Comparison of ENCODE assay signal across 8 cellular contexts in the genomic region with DNA sequence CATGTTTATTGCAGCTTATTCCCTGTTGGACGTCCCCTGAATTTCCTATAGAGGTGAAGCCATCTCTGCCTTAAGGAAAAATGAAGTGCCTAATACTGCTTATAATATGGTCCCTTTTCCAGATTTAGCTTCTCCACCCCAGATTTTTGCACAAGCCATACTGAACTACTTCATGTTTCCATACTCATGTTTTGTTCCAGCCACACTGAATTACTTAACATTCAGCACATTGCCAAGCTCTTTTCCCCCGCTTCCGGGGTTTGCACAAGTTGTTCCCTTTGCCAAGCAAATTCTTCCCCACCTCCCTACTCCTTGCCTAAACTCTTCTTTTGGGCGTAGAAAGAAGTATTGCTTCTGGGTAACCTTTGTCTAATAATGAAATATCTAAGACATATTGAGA. TPM values are rescaled to one million over a fixed set of nuclear protein-coding genes. Genes with fewer than 3 reads are reported as not detected.
A peak's percentile ranks its signal among the peaks of the same experiment; 100 is the strongest.
DNase-seq lines count a peak whose midpoint lies in the region; ATAC-seq, FAIRE-seq and TF ChIP-seq lines count a peak whose summit lies in the region.

No MANE protein-coding gene starts in this region.

- no peak for TF ChIP-seq EP300 in GM12878 (IDR thresholded peaks at IDR 0.05; ENCODE audit: borderline replicate concordance in 1 of 2, control insufficient read depth in 1 of 2, low read depth in 2 of 2, low read length in 2 of 2)

- H2AFZ ChIP-seq in Loucy (ENCODE audit: low read length) (no peak overlapping the region), GM12878 (ENCODE audit: control insufficient read depth, low read depth, low read length) (peak overlapping the region; percentile 63)

- no peaks in the 10 kb centered on the region for H3K9me2 ChIP-seq in Loucy (replicated peaks; ENCODE audit: low read depth, low read length)

- H3K27me3 Mint-ChIP-seq in CD4-positive, alpha-beta T cell: no peaks in the 10 kb centered on the region
- H3K27me3 Mint-ChIP-seq in natural killer cell treated with Interleukin-12 subunit alpha and Interleukin-12 subunit beta and Interleukin-15 and Interleukin-18, amount 100 ng/mL, for 72 hours: no peaks in the 10 kb centered on the region

- POLR2A ChIA-PET in CD4-positive, alpha-beta T cell (lab: Charles Lee): interaction anchor here (1.0 to 1.7 kb wide), 4 partner anchors 12 to 280 kb away, joined by 3 to 4 read pairs (median 4); a partner anchor contains a TSS
- POLR2A ChIA-PET in GM12878 (lab: Charles Lee): interaction anchor here (0.6 to 3.8 kb wide), 5 partner anchors 49 to 151 kb away, joined by 3 to 22 read pairs (median 5); no protein-coding TSS in a partner anchor

- in situ Hi-C loops in GM12878 (cut with MboI): no loop called here

- peak overlapping the region; percentile 80 for H3K4me2 ChIP-seq in Loucy (ENCODE audit: low read depth, low read length, poor library complexity, severe bottlenecking)
- H3K4me2 ChIP-seq in GM12878 (ENCODE audit: control insufficient read depth, insufficient read depth): peak overlapping the region; percentile 97

- SMC1A ChIA-PET in GM12878 (lab: Charles Lee; ENCODE audit: uncharacterized antibody, unreplicated experiment): interaction anchor here (0.6 to 8.9 kb wide), 10 partner anchors 9 to 280 kb away, joined by 3 to 66 read pairs (median 4); a partner anchor contains a TSS

- H3K36me3 Mint-ChIP-seq in CD4-positive, alpha-beta T cell (ENCODE audit: low read depth): peaks cover 18% of the 10 kb centered on the region
- H3K36me3 Mint-ChIP-seq in natural killer cell treated with Interleukin-12 subunit alpha and Interleukin-12 subunit beta and Interleukin-15 and Interleukin-18, amount 100 ng/mL, for 72 hours: no peaks in the 10 kb centered on the region

- RAD21 ChIA-PET in GM12878 (lab: Charles Lee; ENCODE audit: unreplicated experiment): interaction anchor here (0.7 to 2.7 kb wide), 5 partner anchors 49 to 126 kb away, joined by 3 to 11 read pairs (median 4); no protein-coding TSS in a partner anchor

- peaks cover 48% of the 10 kb centered on the region for H3K79me2 ChIP-seq in Loucy (ENCODE audit: insufficient read depth, low read length)
- H3K79me2 ChIP-seq in GM12878 (ENCODE audit: control insufficient read depth, insufficient read depth, low read length): peaks cover 40% of the 10 kb centered on the region

- TF ChIP-seq CTCF in CD4-positive, alpha-beta T cell (IDR thresholded peaks at IDR 0.05): no peak
- no peak for TF ChIP-seq CTCF in Loucy (conservative IDR thresholded peaks at IDR 0.05; ENCODE audit: low read length)
- no peak for TF ChIP-seq CTCF in GM12878 (IDR thresholded peaks at IDR 0.05 in 2 of 3, conservative IDR thresholded peaks at IDR 0.05 in 1 of 3; ENCODE audit: control insufficient read depth in 2 of 3, extremely low read depth in 1 of 3, insufficient read depth in 1 of 3, low read depth in 3 of 3, low read length in 3 of 3)

- H3K36me3 ChIP-seq in Loucy (ENCODE audit: insufficient read depth, low read length) (no peaks in the 10 kb centered on the region), GM12878 (ENCODE audit: control insufficient read depth in 2 of 2, insufficient read depth in 2 of 2, low read length in 1 of 2) (no peaks in the 10 kb centered on the region)

- peaks cover 25% of the 10 kb centered on the region for H4K20me1 ChIP-seq in Loucy (ENCODE audit: insufficient read depth, low read length, poor library complexity, severe bottlenecking)
- no peaks in the 10 kb centered on the region for H4K20me1 ChIP-seq in GM12878 (ENCODE audit: control insufficient read depth, insufficient read depth)

- H3K27me3 ChIP-seq in CD4-positive, alpha-beta T cell (ENCODE audit: control insufficient read depth, insufficient read depth, low read length): no peaks in the 10 kb centered on the region
- H3K27me3 ChIP-seq in Loucy (ENCODE audit: insufficient read depth, low read length, poor library complexity, severe bottlenecking): no peaks in the 10 kb centered on the region
- H3K27me3 ChIP-seq in GM12878 (replicated peaks in 1 of 2; ENCODE audit: control insufficient read depth in 2 of 2, insufficient read depth in 2 of 2, low read length in 1 of 2): no peaks in the 10 kb centered on the region

- no peak for FAIRE-seq in GM12878 (lab: Jason Lieb, UNC)
- FAIRE-seq in RCC 7860 (lab: Jason Lieb, UNC): no peak

- no peaks in the 10 kb centered on the region for H3K9me3 ChIP-seq in CD4-positive, alpha-beta T cell (ENCODE audit: control insufficient read depth, low read length)
- peaks cover 7% of the 10 kb centered on the region; the same call in 1 of the 2 replicates for H3K9me3 ChIP-seq in Loucy (ENCODE audit: insufficient read depth, low read depth, low read length)
- H3K9me3 ChIP-seq in GM12878 (replicated peaks; ENCODE audit: control insufficient read depth, insufficient read depth, low read length): no peaks in the 10 kb centered on the region; the same call in 2 of the 3 replicates

- CTCF ChIA-PET in CD4-positive, alpha-beta T cell (lab: Charles Lee): interaction anchor here (0.6 to 0.7 kb wide), 2 partner anchors 8 to 92 kb away, joined by 3 read pairs; no protein-coding TSS in a partner anchor
- CTCF ChIA-PET in GM12878 (lab: Yijun Ruan, JAX): interaction anchor here (0.7 to 6.4 kb wide), 7 partner anchors 9 to 229 kb away, joined by 3 to 78 read pairs (median 4); no protein-coding TSS in a partner anchor

- DNase-seq in CD4-positive, alpha-beta T cell: no peak
- DNase-seq in GM12878 (ENCODE audit: low read depth, low spot score) (no peak), RPMI8226 (no peak), RCC 7860 (ENCODE audit: low spot score) (no peak), NCI-H2107 (lab: John Stamatoyannopoulos, UW) (no peak)
- no peak for DNase-seq in natural killer cell treated with Interleukin-12 subunit alpha and Interleukin-12 subunit beta and Interleukin-15 and Interleukin-18, amount 100 ng/mL, for 72 hours (ENCODE audit: low spot score)

- 65% methylated on average over 4 of the region's 4 CpGs for WGBS in GM12878 (ENCODE audit: insufficient coverage, insufficient replicate concordance, low lambda C conversion rate, missing lambda C conversion rate)

- H3K9me3 Mint-ChIP-seq in CD4-positive, alpha-beta T cell: no peaks in the 10 kb centered on the region
- no peaks in the 10 kb centered on the region for H3K9me3 Mint-ChIP-seq in natural killer cell treated with Interleukin-12 subunit alpha and Interleukin-12 subunit beta and Interleukin-15 and Interleukin-18, amount 100 ng/mL, for 72 hours

- H3K4me3 ChIP-seq in Loucy (ENCODE audit: low read length, poor library complexity, severe bottlenecking) (peak overlapping the region; percentile 91), GM12878 (peak overlapping the region; percentile 91; the same call in 1 of the 2 replicates)

- no peak for TF ChIP-seq POLR2A in GM12878 (IDR thresholded peaks at IDR 0.05; ENCODE audit: low read depth, low read length)

- TF ChIP-seq RAD21 in GM12878 (IDR thresholded peaks at IDR 0.05; ENCODE audit: insufficient read depth, low read depth, low read length): no peak

- no peak for ATAC-seq in CD4-positive, alpha-beta T cell (ENCODE audit: poor library complexity)
- no peak for ATAC-seq in GM12878
- no peak for ATAC-seq in natural killer cell treated with Interleukin-12 subunit alpha and Interleukin-12 subunit beta and Interleukin-15 and Interleukin-18, amount 100 ng/mL, for 72 hours
- no peak for ATAC-seq in GM21786 (IDR thresholded peaks at IDR 0.05; ENCODE audit: unreplicated experiment)

- H3K27ac Mint-ChIP-seq in CD4-positive, alpha-beta T cell: peak overlapping the region; percentile 98
- peak overlapping the region; percentile 91 to 98 for H3K27ac Mint-ChIP-seq in natural killer cell treated with Interleukin-12 subunit alpha and Interleukin-12 subunit beta and Interleukin-15 and Interleukin-18, amount 100 ng/mL, for 72 hours

- peak overlapping the region; percentile 89 for H3K4me3 Mint-ChIP-seq in CD4-positive, alpha-beta T cell
- H3K4me3 Mint-ChIP-seq in natural killer cell treated with Interleukin-12 subunit alpha and Interleukin-12 subunit beta and Interleukin-15 and Interleukin-18, amount 100 ng/mL, for 72 hours: peak overlapping the region; percentile 100

- peaks cover 5% of the 10 kb centered on the region; the same call in 1 of the 2 replicates for H3F3A ChIP-seq in Loucy (ENCODE audit: low read depth)

- no TSS peak for BruUV-seq in GM12878 (replicated peaks; lab: Mats Ljungman, UMichigan)

- intact Hi-C loops in CD4-positive, alpha-beta T cell (cut with DNase I, micrococcal nuclease): loop anchor here (5.0 kb wide), 3 partner anchors 91 to 206 kb away; no protein-coding TSS in a partner anchor
- intact Hi-C loops in GM12878 (cut with micrococcal nuclease; ENCODE audit: unreplicated experiment): loop anchor here (5.0 kb wide), 2 partner anchors 49 to 141 kb away; no protein-coding TSS in a partner anchor

- peaks cover 54% of the 10 kb centered on the region for H3K4me1 Mint-ChIP-seq in CD4-positive, alpha-beta T cell (ENCODE audit: low read depth)
- H3K4me1 Mint-ChIP-seq in natural killer cell treated with Interleukin-12 subunit alpha and Interleukin-12 subunit beta and Interleukin-15 and Interleukin-18, amount 100 ng/mL, for 72 hours (ENCODE audit: low read depth in 2 of 2): peaks cover 41 to 58% of the 10 kb centered on the region in 2 donors

- H3K9ac ChIP-seq in Loucy (ENCODE audit: low read depth, low read length, poor library complexity, severe bottlenecking): peak overlapping the region; percentile 94
- peak overlapping the region; percentile 47; the same call in 1 of the 2 replicates for H3K9ac ChIP-seq in GM12878 (ENCODE audit: control insufficient read depth, insufficient read depth, low read length)

- H3K4me1 ChIP-seq in Loucy (ENCODE audit: insufficient read depth, low read length, poor library complexity, severe bottlenecking): peaks cover 45% of the 10 kb centered on the region
- H3K4me1 ChIP-seq in GM12878 (ENCODE audit: control insufficient read depth, insufficient read depth, low read length): peaks cover 29% of the 10 kb centered on the region

- no peak overlapping the region for H3K27ac ChIP-seq in CD4-positive, alpha-beta T cell (ENCODE audit: low read depth, low read length)
- peak overlapping the region; percentile 91 for H3K27ac ChIP-seq in GM12878 (ENCODE audit: control insufficient read depth, insufficient read depth)

RNA-seq across cellular contexts. Expression of a gene that starts 1.7 kb away (rescaled TPM):
- total RNA-seq in CD4-positive, alpha-beta T cell: 10 to 100 TPM; 35.1 to 38.1 TPM
- total RNA-seq in GM12878 (2013; cell fraction: nucleolus; rRNA removed): 235 and 239 TPM in 2 replicates
- 34.3 and 37.5 TPM in 2 replicates for total RNA-seq in GM12878 (2014; rRNA removed)
- 65.4 and 66.3 TPM in 2 replicates for total RNA-seq in GM12878 (2014; rRNA removed; fragmentation: Illumina TruSeq; extraction: Trizol)
- total RNA-seq in GM12878 (2021): 48.2 and 50.8 TPM in 2 replicates
- 13.6 TPM for polyA plus RNA-seq in GM12878 (2011; ENCODE audit: low read depth)
- polyA plus RNA-seq in GM12878 (2011; rRNA removed): 59.0 and 81.7 TPM in 2 replicates
- 28.0 and 29.2 TPM in 2 replicates for polyA plus RNA-seq in GM12878 (2011; cell fraction: cytosol; rRNA removed)
- polyA plus RNA-seq in GM12878 (2011; cell fraction: nucleus; rRNA removed): 73.2 and 77.1 TPM in 2 replicates
- 18.0 and 24.3 TPM in 2 replicates for polyA plus RNA-seq in GM12878 (2012)
- 53.9 and 66.5 TPM in 2 replicates for polyA plus RNA-seq in GM12878 (2014; fragmentation: Illumina TruSeq; extraction: Trizol)
- 10 to 100 TPM; 20.0 to 22.0 TPM for polyA plus RNA-seq in GM12878 (2014; fragmentation: Nextera tagmentation; extraction: Ambion mirVana)
- polyA plus RNA-seq in GM12878 (2014; rRNA removed): 27.2 and 32.1 TPM in 2 replicates
- polyA plus RNA-seq in GM12878 (2016; fragmentation: Nextera tagmentation; extraction: Ambion mirVana): 10 to 100 TPM; 37.3 to 40.2 TPM
- 53.4 and 58.4 TPM in 2 replicates for polyA minus RNA-seq in GM12878 (2011; rRNA and poly(A)+ RNA removed)
- polyA minus RNA-seq in GM12878 (2011; cell fraction: cytosol; rRNA and poly(A)+ RNA removed): 21.1 and 23.3 TPM in 2 replicates
- polyA minus RNA-seq in GM12878 (2011; cell fraction: nucleus; rRNA and poly(A)+ RNA removed): 48.0 and 77.5 TPM in 2 replicates
- total RNA-seq in natural killer cell treated with Interleukin-12 subunit alpha and Interleukin-12 subunit beta and Interleukin-15 and Interleukin-18, amount 100 ng/mL, for 72 hours: 100 to 1,000 TPM in 1 of 2 donors, 10 to 100 TPM in 1; 64.6 to 120 TPM

RNA-seq across cellular contexts. Expression of a gene that starts 23.0 kb away (rescaled TPM):
- total RNA-seq in CD4-positive, alpha-beta T cell: 1 to 10 TPM in 1 of 2 experiments, under 1 TPM in 1; 0.89 to 1.3 TPM
- 1.8 and 2.3 TPM in 2 replicates for total RNA-seq in GM12878 (2013; cell fraction: nucleolus; rRNA removed)
- total RNA-seq in GM12878 (2014; rRNA removed): 1.2 and 2.4 TPM in 2 replicates
- total RNA-seq in GM12878 (2014; rRNA removed; fragmentation: Illumina TruSeq; extraction: Trizol): 1.8 and 2.1 TPM in 2 replicates
- total RNA-seq in GM12878 (2021): 1.4 and 1.5 TPM in 2 replicates
- polyA plus RNA-seq in GM12878 (2011; ENCODE audit: low read depth): 1.9 TPM
- 1.1 and 2.2 TPM in 2 replicates for polyA plus RNA-seq in GM12878 (2011; rRNA removed)
- polyA plus RNA-seq in GM12878 (2011; cell fraction: cytosol; rRNA removed): 0.57 and 0.79 TPM in 2 replicates
- 0.95 and 1.1 TPM in 2 replicates for polyA plus RNA-seq in GM12878 (2011; cell fraction: nucleus; rRNA removed)
- 0.91 and 1.6 TPM in 2 replicates for polyA plus RNA-seq in GM12878 (2012)
- 1.2 and 2.4 TPM in 2 replicates for polyA plus RNA-seq in GM12878 (2014; fragmentation: Illumina TruSeq; extraction: Trizol)
- under 1 TPM; 0.39 to 0.60 TPM for polyA plus RNA-seq in GM12878 (2014; fragmentation: Nextera tagmentation; extraction: Ambion mirVana)
- polyA plus RNA-seq in GM12878 (2014; rRNA removed): 2.0 and 2.2 TPM in 2 replicates
- polyA plus RNA-seq in GM12878 (2016; fragmentation: Nextera tagmentation; extraction: Ambion mirVana): 1 to 10 TPM; 1.1 to 1.5 TPM
- 1.5 and 1.8 TPM in 2 replicates for polyA minus RNA-seq in GM12878 (2011; rRNA and poly(A)+ RNA removed)
- 1.0 TPM in 1 of 2 replicates, not detected in the other for polyA minus RNA-seq in GM12878 (2011; cell fraction: cytosol; rRNA and poly(A)+ RNA removed)
- polyA minus RNA-seq in GM12878 (2011; cell fraction: nucleus; rRNA and poly(A)+ RNA removed): 0.48 and 1.2 TPM in 2 replicates
- total RNA-seq in natural killer cell treated with Interleukin-12 subunit alpha and Interleukin-12 subunit beta and Interleukin-15 and Interleukin-18, amount 100 ng/mL, for 72 hours: 1 to 10 TPM in 1 of 2 donors, under 1 TPM in 1; 0.88 to 1.0 TPM
